ENCODE assay signal across 24 cellular contexts in genomic region chr1:33222381-33222780, GRCh38.
"Had no signal": no experiment of that assay in that cellular context is flagged by ENCODE, and none has a peak within 500 bp of the region (broad histone marks: within the 10 kb centered on the region; RNA-seq: fewer than 3 reads in every experiment).

No MANE protein-coding gene starts in this region.

- H3K27me3 Mint-ChIP-seq: effector memory CD8-positive, alpha-beta T cell; progenitor cell of endocrine pancreas had no signal

- H3K4me1 Mint-ChIP-seq: activated naive CD8-positive, alpha-beta T cell treated with anti-CD3 and anti-CD28 coated beads, Interleukin-2, amount 50 U/mL, for 24 hours had no signal

- ATAC-seq: activated naive CD8-positive, alpha-beta T cell treated with anti-CD3 and anti-CD28 coated beads, Interleukin-2, amount 50 U/mL, for 24 hours; activated T-cell treated with anti-CD3 and anti-CD28 coated beads, Interleukin-2, amount 50 U/mL, for 72 hours; effector memory CD8-positive, alpha-beta T cell; naive thymus-derived CD8-positive, alpha-beta T cell; stimulated activated naive B cell treated with anti-CD40 and anti-IgM and Interleukin-4, amounts not matched to agents 10 μg/mL and 1 μg/mL and 100 μg/mL, for 72 hours; upper lobe of right lung had no signal

- H3K4me3 ChIP-seq: left lung, lung, neural progenitor cell, sigmoid colon, testis, upper lobe of right lung had no signal

- H3K36me3 Mint-ChIP-seq: neural progenitor cell had no signal

- H3K4me3 Mint-ChIP-seq: activated CD4-positive, alpha-beta memory T cell treated with anti-CD3 and anti-CD28 coated beads for 36 hours; activated naive CD8-positive, alpha-beta T cell treated with anti-CD3 and anti-CD28 coated beads, Interleukin-2, amount 50 U/mL, for 24 hours; activated T-cell treated with anti-CD3 and anti-CD28 coated beads, Interleukin-2, amount 50 U/mL, for 72 hours; brain; effector memory CD8-positive, alpha-beta T cell; mesothelial cell of epicardium; naive thymus-derived CD8-positive, alpha-beta T cell; neural progenitor cell; stimulated activated naive B cell treated with anti-CD40 and anti-IgM and Interleukin-4, amounts not matched to agents 10 μg/mL and 1 μg/mL and 100 μg/mL, for 72 hours had no signal

- DNase-seq: activated CD4-positive, alpha-beta memory T cell treated with anti-CD3 and anti-CD28 coated beads for 36 hours; activated CD4-positive, alpha-beta T cell treated with anti-CD3 and anti-CD28 coated beads for 48 hours; activated effector memory CD4-positive, alpha-beta T cell treated with Interleukin-2 at 50 U/mL for 16 hours; activated naive CD4-positive, alpha-beta T cell treated with anti-CD3 and anti-CD28 coated beads, Interleukin-2, amount 50 U/mL, for 16 hours; activated naive CD8-positive, alpha-beta T cell treated with anti-CD3 and anti-CD28 coated beads, Interleukin-2, amount 50 U/mL, for 24 hours; activated T-cell treated with anti-CD3 and anti-CD28 coated beads, Interleukin-2, amount 50 U/mL, for 72 hours; aorta; central memory CD4-positive, alpha-beta T cell; effector memory CD8-positive, alpha-beta T cell; foreskin fibroblast; left lung; naive thymus-derived CD8-positive, alpha-beta T cell; retina; sigmoid colon; stimulated activated CD4-positive, alpha-beta T cell treated with anti-CD3 and anti-CD28 coated beads, Interleukin-2, amount 100 ng/mL, for 48 hours; stimulated activated CD8-positive, alpha-beta memory T cell treated with anti-CD3 and anti-CD28 coated beads, Interleukin-4, amount 100 ng/mL, for 48 hours; stimulated activated naive B cell treated with anti-CD40 and anti-IgM and Interleukin-4, amounts not matched to agents 10 μg/mL and 1 μg/mL and 100 μg/mL, for 72 hours; testis; upper lobe of right lung had no signal
